14 cellular contexts compared by ENCODE assay signal in genomic region chr9:122922713-122923112, GRCh38. TPM values are rescaled to one million over a fixed set of nuclear protein-coding genes. Genes with fewer than 3 reads are reported as not detected.
DNase-seq lines count a peak whose midpoint lies in the region; ATAC-seq, FAIRE-seq and TF ChIP-seq lines count a peak whose summit lies in the region.
"Had no signal": no experiment of that assay in that cellular context is flagged by ENCODE, and none has a peak within 500 bp of the region (broad histone marks: within the 10 kb centered on the region; RNA-seq: fewer than 3 reads in every experiment).

No MANE protein-coding gene starts in this region.

- TF ChIP-seq POLR2A in H1 (IDR thresholded peaks at IDR 0.05; ENCODE audit: control extremely low read depth in 1 of 2, low read depth in 2 of 2, low read length in 2 of 2): no peak

- no peak overlapping the region for H3K23ac ChIP-seq in H1 (ENCODE audit: insufficient read length)

- H3K4me1 Mint-ChIP-seq in naive B cell: peaks cover 12 to 23% (median 14%) of the 10 kb centered on the region in 3 donors

- H2BK5ac ChIP-seq in H1 (ENCODE audit: low read depth, low read length): no peak overlapping the region; the same call in 1 of the 2 replicates

- no peak overlapping the region for H2BK15ac ChIP-seq in H1 (ENCODE audit: low read length)

- H3K27me3 ChIP-seq in HUES48 (ENCODE audit: control insufficient read depth, insufficient read depth, low read length) (no peaks in the 10 kb centered on the region), H1 (replicated peaks in 1 of 4; ENCODE audit: control insufficient read depth in 3 of 4, extremely low read depth in 1 of 4, insufficient read depth in 3 of 4, low read length in 3 of 4) (no peaks in the 10 kb centered on the region), aorta (ENCODE audit: control insufficient read depth in 1 of 2, insufficient read depth in 2 of 2, low read length in 1 of 2) (no peaks in the 10 kb centered on the region)
- H3K27me3 ChIP-seq: BLaER1 treated with 17β-estradiol and CSF1 and Interleukin-3, amounts not matched to agents 10 nM and 100 nM had no signal

- H3K36me3 Mint-ChIP-seq in naive B cell: peaks cover 5 to 7% of the 10 kb centered on the region in 2 donors

- no peaks in the 10 kb centered on the region for H3K79me1 ChIP-seq in H1 (ENCODE audit: low read depth, low read length)

- H3K27ac Mint-ChIP-seq in naive B cell: peak overlapping the region in 4 of 6 donors; percentile 5 to 83 (median 76)
- H3K27ac Mint-ChIP-seq: B cell; CD8-positive, alpha-beta T cell had no signal

- no peak for FAIRE-seq in H1 (lab: Jason Lieb, UNC)
- FAIRE-seq: HTR-8/SVneo had no signal

- H2BK20ac ChIP-seq in H1 (ENCODE audit: low read length): no peak overlapping the region

- no peak overlapping the region for H2AFZ ChIP-seq in H1 (ENCODE audit: low read length)

- no peak overlapping the region for H2BK12ac ChIP-seq in H1 (ENCODE audit: low read depth, low read length)

- H3K4me3 ChIP-seq in HUES48 (ENCODE audit: low read depth, low read length) (0 out of 2 replicates have a peak overlapping the region, but pooled peaks have one; percentile 11), H1 (ENCODE audit: extremely low read depth in 1 of 4, insufficient read depth in 2 of 4, low read depth in 3 of 4, low read length in 4 of 4) (peak overlapping the region in 1 of 4 experiments; percentile 25; a peak in 1 of 8 replicates), aorta (ENCODE audit: low read length in 2 of 2) (no peak overlapping the region)
- H3K4me3 ChIP-seq: BLaER1 treated with 17β-estradiol and CSF1 and Interleukin-3, amounts not matched to agents 10 nM and 100 nM had no signal

- no peaks in the 10 kb centered on the region for H4K20me1 ChIP-seq in H1 (replicated peaks in 1 of 2; ENCODE audit: control insufficient read depth in 1 of 2, insufficient read depth in 2 of 2, low read length in 2 of 2)

- no peak overlapping the region for H3K4ac ChIP-seq in H1 (replicated peaks; ENCODE audit: insufficient read length, low read depth, low read length)

- TF ChIP-seq EP300 in H1 (IDR thresholded peaks at IDR 0.05; ENCODE audit: borderline replicate concordance in 1 of 2, low read depth in 2 of 2, low read length in 2 of 2): no peak

- H3K27ac ChIP-seq in HUES48 (ENCODE audit: low read depth, low read length) (peak overlapping the region; percentile 2), H1 (ENCODE audit: low read depth, low read length) (no peak overlapping the region), aorta (ENCODE audit: low read depth in 1 of 2, low read length in 2 of 2) (no peak overlapping the region)

- intact Hi-C loops in aorta (cut with DNase I): no loop called here

- H3K14ac ChIP-seq in H1 (ENCODE audit: insufficient read length): no peak overlapping the region

- CTCF ChIA-PET in H1 (lab: Charles Lee; ENCODE audit: partially characterized antibody): interaction anchor here (0.7 to 1.4 kb wide), 2 partner anchors 43 to 69 kb away, joined by 4 to 5 read pairs; no protein-coding TSS in a partner anchor

- H4K5ac ChIP-seq in H1 (ENCODE audit: insufficient read length, low read depth, low read length): peak overlapping the region; percentile 44

- no peak overlapping the region for H2AK5ac ChIP-seq in H1 (ENCODE audit: low read depth, low read length)

- H4K8ac ChIP-seq in H1 (ENCODE audit: extremely low read depth, insufficient read depth, low read length): no peak overlapping the region

- H3K23me2 ChIP-seq in H1 (ENCODE audit: low read depth, low read length): no peaks in the 10 kb centered on the region; the same call in 1 of the 2 replicates

- H3K4me2 ChIP-seq in H1 (ENCODE audit: insufficient read depth in 1 of 2, low read depth in 2 of 2, low read length in 2 of 2): peak overlapping the region; percentile 41 to 52; a peak in 3 of 4 replicates

- ATAC-seq in naive B cell (ENCODE audit: low read depth in 2 of 2) (no peak), aorta (ENCODE audit: low FRiP score) (no peak), HG03025 (IDR thresholded peaks at IDR 0.05; ENCODE audit: low FRiP score, unreplicated experiment) (no peak)
- ATAC-seq: CD8-positive, alpha-beta T cell had no signal

- H3K9ac ChIP-seq in HUES48 (ENCODE audit: low read depth, low read length) (no peak overlapping the region), H1 (replicated peaks in 1 of 4; ENCODE audit: extremely low read depth in 1 of 4, low read depth in 3 of 4, low read length in 3 of 4) (no peak overlapping the region)
- H3K9ac ChIP-seq: BLaER1 treated with 17β-estradiol and CSF1 and Interleukin-3, amounts not matched to agents 10 nM and 100 nM had no signal

- no peaks in the 10 kb centered on the region for H3K27me3 Mint-ChIP-seq in naive B cell
- H3K27me3 Mint-ChIP-seq: B cell had no signal

- 54% methylated on average over 8 of the region's 8 CpGs; no CpG with 5 or more reads in 1 of the 2 experiments for WGBS in H1 (ENCODE audit: extremely low coverage in 1 of 2, insufficient coverage in 1 of 2, insufficient read length in 1 of 2, insufficient replicate concordance in 2 of 2, low coverage in 1 of 2, low lambda C conversion rate in 2 of 2, missing lambda C conversion rate in 1 of 2), 2 experiments
- WGBS in aorta, 2 donors: 86 to 93% methylated on average over 8 of the region's 8 CpGs

- H3K56ac ChIP-seq in H1 (replicated peaks; ENCODE audit: insufficient read length, low read depth, low read length): no peak overlapping the region

- no peak overlapping the region for H2BK120ac ChIP-seq in H1 (replicated peaks; ENCODE audit: low read depth, low read length)

- TF ChIP-seq RAD21 in H1 (IDR thresholded peaks at IDR 0.05 in 1 of 2, conservative IDR thresholded peaks at IDR 0.05 in 1 of 2; ENCODE audit: low read depth in 2 of 2, low read length in 2 of 2): no peak

- H3K9me3 Mint-ChIP-seq in naive B cell: no peaks in the 10 kb centered on the region
- H3K9me3 Mint-ChIP-seq: CD8-positive, alpha-beta T cell had no signal

- H3K4me1 ChIP-seq in HUES48 (ENCODE audit: control insufficient read depth, insufficient read depth, low read length) (peaks cover 20% of the 10 kb centered on the region), H1 (replicated peaks in 1 of 4; ENCODE audit: control insufficient read depth in 3 of 4, insufficient read depth in 4 of 4, low read length in 3 of 4) (peaks cover 0 to 13% (median 5%) of the 10 kb centered on the region in 4 experiments; a peak in 5 of 7 replicates), aorta (ENCODE audit: control insufficient read depth in 1 of 2, insufficient read depth in 2 of 2, low read length in 2 of 2) (no peaks in the 10 kb centered on the region)

- peaks cover 21% of the 10 kb centered on the region for H3K36me3 ChIP-seq in HUES48 (ENCODE audit: control insufficient read depth, insufficient read depth, low read length)
- H3K36me3 ChIP-seq in H1 (ENCODE audit: control insufficient read depth in 2 of 4, insufficient read depth in 4 of 4, low read length in 3 of 4): peaks cover 2 to 13% (median 7%) of the 10 kb centered on the region in 4 experiments; a peak in 6 of 8 replicates
- peaks cover 0 to 4% of the 10 kb centered on the region in 2 donors for H3K36me3 ChIP-seq in aorta (ENCODE audit: control insufficient read depth in 1 of 2, insufficient read depth in 2 of 2, low read length in 1 of 2)

- POLR2A ChIA-PET in H1 (lab: Charles Lee; ENCODE audit: partially characterized antibody): interaction anchor here (2.0 to 4.1 kb wide), 3 partner anchors 9 to 18 kb away, joined by 7 to 44 read pairs (median 13); partner anchors contain the start of genes RABGAP1, ZBTB26 and ZBTB6

- peak overlapping the region in 1 of 8 donors; percentile 16 for H3K4me3 Mint-ChIP-seq in naive B cell
- H3K4me3 Mint-ChIP-seq: B cell; CD8-positive, alpha-beta T cell had no signal

- no peak overlapping the region for H3K18ac ChIP-seq in H1 (ENCODE audit: extremely low read depth, low read length)

- no peak overlapping the region for H4K91ac ChIP-seq in H1 (replicated peaks; ENCODE audit: insufficient read length, low read length)

- no peak for TF ChIP-seq CTCF in H1 (IDR thresholded peaks at IDR 0.05; ENCODE audit: control extremely low read depth in 1 of 3, insufficient read depth in 1 of 3, low read depth in 1 of 3, low read length in 3 of 3)

- DNase-seq in H1 (ENCODE audit: low read depth in 1 of 2, low spot score in 2 of 2) (no peak), naive B cell (no peak), aorta (no peak), foreskin melanocyte (no peak)
- DNase-seq: Calu3; CD8-positive, alpha-beta T cell; DMS79 treated with DMSO at 0.1 percent for 48 hours; GF-D8; HCEC 1CT had no signal

- H3K79me2 ChIP-seq in H1 (ENCODE audit: control insufficient read depth in 1 of 2, insufficient read depth in 2 of 2, low read length in 2 of 2): peaks cover 0 to 60% of the 10 kb centered on the region in 2 experiments; a peak in 2 of 4 replicates

- no peaks in the 10 kb centered on the region for H3K9me3 ChIP-seq in HUES48 (ENCODE audit: control insufficient read depth, insufficient read depth, low read length)
- no peaks in the 10 kb centered on the region for H3K9me3 ChIP-seq in H1 (ENCODE audit: insufficient read depth in 2 of 2, low read depth in 1 of 2, low read length in 1 of 2)
- no peaks in the 10 kb centered on the region for H3K9me3 ChIP-seq in aorta (ENCODE audit: control insufficient read depth, low read length)
- H3K9me3 ChIP-seq: BLaER1 treated with 17β-estradiol and CSF1 and Interleukin-3, amounts not matched to agents 10 nM and 100 nM had no signal

RNA-seq across cellular contexts. Expression of gene ZBTB26, which starts 8.6 kb away (rescaled TPM):
- total RNA-seq in H1 (2021; fragmentation: NEBNext Ultra II Directional; extraction: Animal tissue kit (Norgen Biotek cat#: 25700)): 7.3 and 7.4 TPM in 2 replicates
- polyA plus RNA-seq in H1 (2011; rRNA removed) (3.6 and 5.7 TPM in 2 replicates), naive B cell (ENCODE audit: low read depth in 6 of 6) (1 to 10 TPM in 5 of 6 donors, not detected in 1; 2.6 to 4.0 (median 3.1) TPM), aorta (1 to 10 TPM; 4.3 to 4.9 TPM)
- 6.2 TPM for polyA plus RNA-seq in H1 (2011; cell fraction: cytosol; rRNA removed)
- polyA plus RNA-seq in H1 (2011; cell fraction: nucleus; rRNA removed): 5.3 TPM
- polyA plus RNA-seq in H1 (2012, experiment 1 of 2): 4.5 to 7.7 TPM (median 5.6 TPM) in 4 replicates
- polyA plus RNA-seq in H1 (2012, experiment 2 of 2): 0.42 TPM
- polyA plus RNA-seq in H1 (2013, experiment 1 of 2): 6.5 TPM
- 5.9 TPM for polyA plus RNA-seq in H1 (2013, experiment 2 of 2)
- polyA minus RNA-seq in H1 (2011; rRNA and poly(A)+ RNA removed): 8.5 and 9.5 TPM in 2 replicates
- polyA minus RNA-seq in H1 (2011; cell fraction: cytosol; rRNA and poly(A)+ RNA removed): 5.1 TPM
- polyA minus RNA-seq in H1 (2011; cell fraction: nucleus; rRNA and poly(A)+ RNA removed): 11.5 TPM
- 1 to 10 TPM; 5.8 to 9.3 TPM for total RNA-seq in aorta

RNA-seq across cellular contexts. Expression of gene ZBTB6, which starts 9.6 kb away (rescaled TPM):
- 9.3 and 10.0 TPM in 2 replicates for total RNA-seq in H1 (2021; fragmentation: NEBNext Ultra II Directional; extraction: Animal tissue kit (Norgen Biotek cat#: 25700))
- 1.6 and 2.0 TPM in 2 replicates for polyA plus RNA-seq in H1 (2011; rRNA removed)
- polyA plus RNA-seq in H1 (2011; cell fraction: cytosol; rRNA removed): 3.3 TPM
- 1.1 TPM for polyA plus RNA-seq in H1 (2011; cell fraction: nucleus; rRNA removed)
- polyA plus RNA-seq in H1 (2012, experiment 1 of 2): 3.1 to 5.7 TPM (median 3.7 TPM) in 4 replicates
- 0.31 TPM for polyA plus RNA-seq in H1 (2012, experiment 2 of 2)
- 6.2 TPM for polyA plus RNA-seq in H1 (2013, experiment 1 of 2)
- polyA plus RNA-seq in H1 (2013, experiment 2 of 2): 5.7 TPM
- 7.8 and 11.4 TPM in 2 replicates for polyA minus RNA-seq in H1 (2011; rRNA and poly(A)+ RNA removed)
- 4.8 TPM for polyA minus RNA-seq in H1 (2011; cell fraction: cytosol; rRNA and poly(A)+ RNA removed)
- polyA minus RNA-seq in H1 (2011; cell fraction: nucleus; rRNA and poly(A)+ RNA removed): 10.0 TPM
- 1 to 10 TPM in 5 of 6 donors, not detected in 1; 1.6 to 3.9 (median 2.6) TPM for polyA plus RNA-seq in naive B cell (ENCODE audit: low read depth in 6 of 6)
- total RNA-seq in aorta: 1 to 10 TPM; 8.4 to 9.0 TPM
- polyA plus RNA-seq in aorta: 1 to 10 TPM; 4.1 to 4.8 TPM

RNA-seq across cellular contexts. Expression of gene RC3H2, which starts 17.6 kb away (rescaled TPM):
- total RNA-seq in H1 (2021; fragmentation: NEBNext Ultra II Directional; extraction: Animal tissue kit (Norgen Biotek cat#: 25700)): 38.4 and 40.0 TPM in 2 replicates
- 7.9 and 11.2 TPM in 2 replicates for polyA plus RNA-seq in H1 (2011; rRNA removed)
- 11.4 TPM for polyA plus RNA-seq in H1 (2011; cell fraction: cytosol; rRNA removed)
- 14.0 TPM for polyA plus RNA-seq in H1 (2011; cell fraction: nucleus; rRNA removed)
- 11.2 to 18.9 TPM (median 16.9 TPM) in 4 replicates for polyA plus RNA-seq in H1 (2012, experiment 1 of 2)
- 3.5 TPM for polyA plus RNA-seq in H1 (2012, experiment 2 of 2)
- polyA plus RNA-seq in H1 (2013, experiment 1 of 2): 23.3 TPM
- 25.2 TPM for polyA plus RNA-seq in H1 (2013, experiment 2 of 2)
- 78.4 and 100 TPM in 2 replicates for polyA minus RNA-seq in H1 (2011; rRNA and poly(A)+ RNA removed)
- 37.8 TPM for polyA minus RNA-seq in H1 (2011; cell fraction: cytosol; rRNA and poly(A)+ RNA removed)
- polyA minus RNA-seq in H1 (2011; cell fraction: nucleus; rRNA and poly(A)+ RNA removed): 70.4 TPM
- 10 to 100 TPM; 26.5 to 39.1 (median 33.1) TPM for polyA plus RNA-seq in naive B cell (ENCODE audit: low read depth in 6 of 6)
- total RNA-seq in aorta: 10 to 100 TPM; 52.7 to 54.1 TPM
- 10 to 100 TPM; 10.8 to 14.9 TPM for polyA plus RNA-seq in aorta

RNA-seq across cellular contexts. Expression of gene RABGAP1, which starts 18.1 kb away (rescaled TPM):
- 33.3 and 38.3 TPM in 2 replicates for total RNA-seq in H1 (2021; fragmentation: NEBNext Ultra II Directional; extraction: Animal tissue kit (Norgen Biotek cat#: 25700))
- polyA plus RNA-seq in H1 (2011; rRNA removed) (11.6 and 15.7 TPM in 2 replicates), naive B cell (ENCODE audit: low read depth in 6 of 6) (10 to 100 TPM; 27.6 to 37.9 (median 34.2) TPM), aorta (10 to 100 TPM; 30.8 to 43.9 TPM)
- polyA plus RNA-seq in H1 (2011; cell fraction: cytosol; rRNA removed): 18.2 TPM
- polyA plus RNA-seq in H1 (2011; cell fraction: nucleus; rRNA removed): 22.4 TPM
- polyA plus RNA-seq in H1 (2012, experiment 1 of 2): 16.5 to 24.2 TPM (median 19.1 TPM) in 4 replicates
- polyA plus RNA-seq in H1 (2012, experiment 2 of 2): 2.3 TPM
- polyA plus RNA-seq in H1 (2013, experiment 1 of 2): 16.0 TPM
- polyA plus RNA-seq in H1 (2013, experiment 2 of 2): 14.6 TPM
- 80.1 and 101 TPM in 2 replicates for polyA minus RNA-seq in H1 (2011; rRNA and poly(A)+ RNA removed)
- polyA minus RNA-seq in H1 (2011; cell fraction: cytosol; rRNA and poly(A)+ RNA removed): 23.4 TPM
- polyA minus RNA-seq in H1 (2011; cell fraction: nucleus; rRNA and poly(A)+ RNA removed): 142 TPM
- 100 to 1,000 TPM in 1 of 2 donors, 10 to 100 TPM in 1; 95.6 to 100 TPM for total RNA-seq in aorta
